In genomic region chr10:86857097-86857825, GRCh38 we compare ENCODE assay signal across 1 cellular context.
TF ChIP-seq lines count a peak whose summit lies in the region.

No MANE protein-coding gene starts in this region.

TF ChIP-seq in GM23338, 12 proteins besides CTCF, POLR2A, EP300 and RAD21 (continued from another document):
- TF ChIP-seq, protein P1, sequence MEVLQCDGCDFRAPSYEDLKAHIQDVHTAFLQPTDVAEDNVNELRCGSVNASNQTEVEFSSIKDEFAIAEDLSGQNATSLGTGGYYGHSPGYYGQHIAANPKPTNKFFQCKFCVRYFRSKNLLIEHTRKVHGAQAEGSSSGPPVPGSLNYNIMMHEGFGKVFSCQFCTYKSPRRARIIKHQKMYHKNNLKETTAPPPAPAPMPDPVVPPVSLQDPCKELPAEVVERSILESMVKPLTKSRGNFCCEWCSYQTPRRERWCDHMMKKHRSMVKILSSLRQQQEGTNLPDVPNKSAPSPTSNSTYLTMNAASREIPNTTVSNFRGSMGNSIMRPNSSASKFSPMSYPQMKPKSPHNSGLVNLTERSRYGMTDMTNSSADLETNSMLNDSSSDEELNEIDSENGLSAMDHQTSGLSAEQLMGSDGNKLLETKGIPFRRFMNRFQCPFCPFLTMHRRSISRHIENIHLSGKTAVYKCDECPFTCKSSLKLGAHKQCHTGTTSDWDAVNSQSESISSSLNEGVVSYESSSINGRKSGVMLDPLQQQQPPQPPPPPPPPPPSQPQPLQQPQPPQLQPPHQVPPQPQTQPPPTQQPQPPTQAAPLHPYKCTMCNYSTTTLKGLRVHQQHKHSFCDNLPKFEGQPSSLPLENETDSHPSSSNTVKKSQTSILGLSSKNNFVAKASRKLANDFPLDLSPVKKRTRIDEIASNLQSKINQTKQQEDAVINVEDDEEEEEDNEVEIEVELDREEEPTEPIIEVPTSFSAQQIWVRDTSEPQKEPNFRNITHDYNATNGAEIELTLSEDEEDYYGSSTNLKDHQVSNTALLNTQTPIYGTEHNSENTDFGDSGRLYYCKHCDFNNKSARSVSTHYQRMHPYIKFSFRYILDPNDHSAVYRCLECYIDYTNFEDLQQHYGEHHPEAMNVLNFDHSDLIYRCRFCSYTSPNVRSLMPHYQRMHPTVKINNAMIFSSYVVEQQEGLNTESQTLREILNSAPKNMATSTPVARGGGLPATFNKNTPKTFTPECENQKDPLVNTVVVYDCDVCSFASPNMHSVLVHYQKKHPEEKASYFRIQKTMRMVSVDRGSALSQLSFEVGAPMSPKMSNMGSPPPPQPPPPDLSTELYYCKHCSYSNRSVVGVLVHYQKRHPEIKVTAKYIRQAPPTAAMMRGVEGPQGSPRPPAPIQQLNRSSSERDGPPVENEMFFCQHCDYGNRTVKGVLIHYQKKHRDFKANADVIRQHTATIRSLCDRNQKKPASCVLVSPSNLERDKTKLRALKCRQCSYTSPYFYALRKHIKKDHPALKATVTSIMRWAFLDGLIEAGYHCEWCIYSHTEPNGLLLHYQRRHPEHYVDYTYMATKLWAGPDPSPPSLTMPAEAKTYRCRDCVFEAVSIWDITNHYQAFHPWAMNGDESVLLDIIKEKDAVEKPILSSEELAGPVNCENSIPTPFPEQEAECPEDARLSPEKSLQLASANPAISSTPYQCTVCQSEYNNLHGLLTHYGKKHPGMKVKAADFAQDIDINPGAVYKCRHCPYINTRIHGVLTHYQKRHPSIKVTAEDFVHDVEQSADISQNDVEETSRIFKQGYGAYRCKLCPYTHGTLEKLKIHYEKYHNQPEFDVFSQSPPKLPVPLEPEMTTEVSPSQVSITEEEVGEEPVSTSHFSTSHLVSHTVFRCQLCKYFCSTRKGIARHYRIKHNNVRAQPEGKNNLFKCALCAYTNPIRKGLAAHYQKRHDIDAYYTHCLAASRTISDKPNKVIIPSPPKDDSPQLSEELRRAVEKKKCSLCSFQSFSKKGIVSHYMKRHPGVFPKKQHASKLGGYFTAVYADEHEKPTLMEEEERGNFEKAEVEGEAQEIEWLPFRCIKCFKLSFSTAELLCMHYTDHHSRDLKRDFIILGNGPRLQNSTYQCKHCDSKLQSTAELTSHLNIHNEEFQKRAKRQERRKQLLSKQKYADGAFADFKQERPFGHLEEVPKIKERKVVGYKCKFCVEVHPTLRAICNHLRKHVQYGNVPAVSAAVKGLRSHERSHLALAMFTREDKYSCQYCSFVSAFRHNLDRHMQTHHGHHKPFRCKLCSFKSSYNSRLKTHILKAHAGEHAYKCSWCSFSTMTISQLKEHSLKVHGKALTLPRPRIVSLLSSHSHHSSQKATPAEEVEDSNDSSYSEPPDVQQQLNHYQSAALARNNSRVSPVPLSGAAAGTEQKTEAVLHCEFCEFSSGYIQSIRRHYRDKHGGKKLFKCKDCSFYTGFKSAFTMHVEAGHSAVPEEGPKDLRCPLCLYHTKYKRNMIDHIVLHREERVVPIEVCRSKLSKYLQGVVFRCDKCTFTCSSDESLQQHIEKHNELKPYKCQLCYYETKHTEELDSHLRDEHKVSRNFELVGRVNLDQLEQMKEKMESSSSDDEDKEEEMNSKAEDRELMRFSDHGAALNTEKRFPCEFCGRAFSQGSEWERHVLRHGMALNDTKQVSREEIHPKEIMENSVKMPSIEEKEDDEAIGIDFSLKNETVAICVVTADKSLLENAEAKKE (CRISPR knock-in tag; IDR thresholded peaks at IDR 0.05) = peak; percentile 95
